In the genomic region with DNA sequence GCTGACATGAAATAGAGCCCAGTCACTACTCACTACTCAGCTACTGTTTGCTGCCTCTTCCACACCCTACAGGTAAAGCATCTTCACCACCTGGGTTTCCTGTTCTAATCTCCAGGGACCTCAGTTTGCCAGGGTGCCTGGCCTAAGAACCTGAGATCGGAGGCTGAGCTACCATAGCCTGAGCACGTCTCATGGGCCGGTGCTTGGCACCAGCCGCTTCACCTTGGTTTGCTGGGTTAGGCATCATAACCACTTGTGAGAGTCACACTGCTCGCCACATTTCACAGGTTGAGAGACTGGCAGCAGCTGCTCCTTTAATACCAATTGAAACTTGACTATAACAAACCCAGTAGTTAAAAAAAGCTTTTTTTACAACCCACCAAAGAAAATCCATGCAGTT, we compare ENCODE assay signal across 26 cellular contexts.
"Had no signal": no experiment of that assay in that cellular context is flagged by ENCODE, and none has a peak within 500 bp of the region (broad histone marks: within the 10 kb centered on the region; RNA-seq: fewer than 3 reads in every experiment).

No MANE protein-coding gene starts in this region.

- H3K36me3 Mint-ChIP-seq: activated naive CD4-positive, alpha-beta T cell treated with anti-CD3 and anti-CD28 coated beads, Interleukin-2, amount 10 ng/mL, durations not matched to agents 7 days and 5 days; stimulated activated effector memory CD8-positive, alpha-beta T cell treated with anti-CD3 and anti-CD28 coated beads, Interleukin-12 subunit alpha, Interleukin-12 subunit beta, amount 100 ng/mL, for 72 hours had no signal

- H3K36me3 ChIP-seq: brain microvascular endothelial cell, esophagus squamous epithelium, left lung, right lobe of liver, upper lobe of right lung, WERI-Rb-1 had no signal

- H3K9me3 ChIP-seq: esophagus squamous epithelium, left lung, right lobe of liver, upper lobe of right lung had no signal

- H3K4me1 ChIP-seq: esophagus squamous epithelium, left lung, right lobe of liver, upper lobe of right lung had no signal

- H3K9me3 Mint-ChIP-seq: activated naive CD4-positive, alpha-beta T cell treated with anti-CD3 and anti-CD28 coated beads, Interleukin-2, amount 10 ng/mL, durations not matched to agents 7 days and 5 days; activated T-helper 1 cell treated with anti-CD3 and anti-CD28 coated beads, Interleukin-12 subunit alpha, Interleukin-12 subunit beta, Interleukin-2, Interleukin-4 antibody, amounts not matched to agents 30 ng/mL and 10 ng/mL and 1 ng/mL, durations not matched to agents 14 hours and 24 hours and 36 hours; nephron; stimulated activated effector memory CD8-positive, alpha-beta T cell treated with anti-CD3 and anti-CD28 coated beads, Interleukin-12 subunit alpha, Interleukin-12 subunit beta, amount 100 ng/mL, for 72 hours; stimulated activated naive CD8-positive, alpha-beta T cell treated with anti-CD3 and anti-CD28 coated beads, Interleukin-15, Interleukin-2, amounts not matched to agents 100 ng/mL and 50 ng/mL, for 24 hours had no signal

- DNase-seq: activated CD4-positive, alpha-beta T cell treated with anti-CD3 and anti-CD28 coated beads for 48 hours; activated CD4-positive, alpha-beta T cell treated with anti-CD3 and anti-CD28 coated beads, Interleukin-2, amount 50 U/mL, for 48 hours; activated CD8-positive, alpha-beta memory T cell treated with anti-CD3 and anti-CD28 coated beads, Interleukin-2, amount 50 U/mL, for 4 hours; activated effector memory CD4-positive, alpha-beta T cell treated with anti-CD3 and anti-CD28 coated beads, Interleukin-2, amount 50 U/mL, for 16 hours; activated naive CD4-positive, alpha-beta T cell treated with anti-CD3 and anti-CD28 coated beads, Interleukin-2, amount 10 ng/mL, durations not matched to agents 7 days and 5 days; activated T-cell treated with anti-CD3 and anti-CD28 coated beads, Interleukin-2, amount 50 U/mL, for 1 hour; amniotic stem cell; brain microvascular endothelial cell; caudate nucleus; cortex of kidney; esophagus squamous epithelium; left lung; mesendoderm; right lobe of liver; stimulated activated CD4-positive, alpha-beta T cell treated with anti-CD3 and anti-CD28 coated beads, Interleukin-4, amount 100 ng/mL, for 24 hours; T-helper 17 cell; T1000; upper lobe of right lung; WERI-Rb-1 had no signal

- H3K27ac ChIP-seq: brain microvascular endothelial cell, esophagus squamous epithelium, left lung, right lobe of liver, skin epidermis, upper lobe of right lung, WERI-Rb-1 had no signal

- H3K4me3 Mint-ChIP-seq: activated naive CD4-positive, alpha-beta T cell treated with anti-CD3 and anti-CD28 coated beads, Interleukin-2, amount 10 ng/mL, durations not matched to agents 7 days and 5 days; activated T-helper 1 cell treated with anti-CD3 and anti-CD28 coated beads, Interleukin-12 subunit alpha, Interleukin-12 subunit beta, Interleukin-2, Interleukin-4 antibody, amounts not matched to agents 30 ng/mL and 10 ng/mL and 1 ng/mL, durations not matched to agents 14 hours and 24 hours and 36 hours; nephron; stimulated activated effector memory CD8-positive, alpha-beta T cell treated with anti-CD3 and anti-CD28 coated beads, Interleukin-12 subunit alpha, Interleukin-12 subunit beta, amount 100 ng/mL, for 72 hours; stimulated activated naive CD8-positive, alpha-beta T cell treated with anti-CD3 and anti-CD28 coated beads, Interleukin-15, Interleukin-2, amounts not matched to agents 100 ng/mL and 50 ng/mL, for 24 hours; T-helper 17 cell had no signal

- H3K4me3 ChIP-seq: esophagus squamous epithelium, left lung, lung, right lobe of liver, skin epidermis, upper lobe of right lung had no signal

- H3K4me1 Mint-ChIP-seq: activated naive CD4-positive, alpha-beta T cell treated with anti-CD3 and anti-CD28 coated beads, Interleukin-2, amount 10 ng/mL, durations not matched to agents 7 days and 5 days; T-helper 17 cell had no signal

- H3K27ac Mint-ChIP-seq: activated naive CD4-positive, alpha-beta T cell treated with anti-CD3 and anti-CD28 coated beads, Interleukin-2, amount 10 ng/mL, durations not matched to agents 7 days and 5 days; activated T-helper 1 cell treated with anti-CD3 and anti-CD28 coated beads, Interleukin-12 subunit alpha, Interleukin-12 subunit beta, Interleukin-2, Interleukin-4 antibody, amounts not matched to agents 30 ng/mL and 10 ng/mL and 1 ng/mL, durations not matched to agents 14 hours and 24 hours and 36 hours; nephron; stimulated activated effector memory CD8-positive, alpha-beta T cell treated with anti-CD3 and anti-CD28 coated beads, Interleukin-12 subunit alpha, Interleukin-12 subunit beta, amount 100 ng/mL, for 72 hours; stimulated activated naive CD8-positive, alpha-beta T cell treated with anti-CD3 and anti-CD28 coated beads, Interleukin-15, Interleukin-2, amounts not matched to agents 100 ng/mL and 50 ng/mL, for 24 hours; T-helper 17 cell had no signal

- ATAC-seq: activated CD4-positive, CD25-positive, alpha-beta regulatory T cell treated with anti-CD3 and anti-CD28 coated beads, Interleukin-2, amount 50 U/mL, for 24 hours; left lung; right lobe of liver; stimulated activated effector memory CD8-positive, alpha-beta T cell treated with anti-CD3 and anti-CD28 coated beads, Interleukin-12 subunit alpha, Interleukin-12 subunit beta, amount 100 ng/mL, for 72 hours; T-helper 17 cell; upper lobe of right lung had no signal

- H3K27me3 ChIP-seq: brain microvascular endothelial cell, right lobe of liver had no signal
